Comparison of ENCODE assay signal across 27 cellular contexts in the genomic region with DNA sequence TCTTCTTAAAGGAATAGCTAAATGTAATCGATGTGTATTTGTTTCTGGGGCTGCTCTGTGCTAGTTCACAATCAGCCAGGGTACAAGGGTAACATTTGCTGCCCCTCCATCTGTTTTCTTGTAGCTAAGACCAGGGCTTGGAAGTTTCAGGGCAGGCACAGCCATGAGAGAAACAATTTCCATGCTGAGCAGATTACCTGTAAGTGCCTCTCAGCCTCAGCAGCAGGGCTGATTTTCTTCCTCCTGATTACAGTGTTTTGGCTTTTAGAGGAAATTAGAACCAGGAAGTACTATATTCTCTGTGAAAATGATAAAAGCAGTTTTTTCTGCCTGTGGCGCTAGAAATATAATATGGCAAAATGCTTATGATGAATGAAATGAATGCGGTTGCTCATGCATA.
DNase-seq lines count a peak whose midpoint lies in the region; ATAC-seq, FAIRE-seq and TF ChIP-seq lines count a peak whose summit lies in the region.
"Had no signal": no experiment of that assay in that cellular context is flagged by ENCODE, and none has a peak within 500 bp of the region (broad histone marks: within the 10 kb centered on the region; RNA-seq: fewer than 3 reads in every experiment).

No MANE protein-coding gene starts in this region.

- peak overlapping the region; percentile 35; the same call in 1 of the 2 replicates for H2AFZ ChIP-seq in GM23338
- peak overlapping the region; percentile 30 for H2AFZ ChIP-seq in endothelial cell of umbilical vein (ENCODE audit: low read depth, low read length)
- no peak overlapping the region for H2AFZ ChIP-seq in mesenchymal stem cell (ENCODE audit: low read depth, low read length)
- H2AFZ ChIP-seq: hepatocyte had no signal

- intact Hi-C loops in endothelial cell of umbilical vein (cut with micrococcal nuclease) = no loop called here

- FAIRE-seq in endothelial cell of umbilical vein (lab: Jason Lieb, UNC) = no peak
- FAIRE-seq: colon had no signal

- BruUV-seq in endothelial cell of umbilical vein (replicated peaks; lab: Mats Ljungman, UMichigan) = no TSS peak

- no peaks in the 10 kb centered on the region for H3K4me1 ChIP-seq in GM23338 (ENCODE audit: insufficient read depth)
- no peaks in the 10 kb centered on the region for H3K4me1 ChIP-seq in endothelial cell of umbilical vein (ENCODE audit: control insufficient read depth, extremely low read depth, insufficient read depth, low read length)
- no peaks in the 10 kb centered on the region for H3K4me1 ChIP-seq in mesenchymal stem cell (ENCODE audit: control insufficient read depth, insufficient read depth, low read depth, low read length)
- H3K4me1 ChIP-seq: Caco-2, gastroesophageal sphincter, lower lobe of right lung, suprapubic skin, upper lobe of right lung had no signal

- no peak overlapping the region for H2BK120ac ChIP-seq in mesenchymal stem cell (ENCODE audit: low read depth, low read length)

- WGBS in mesenchymal stem cell = 91% methylated on average over 2 of the region's 3 CpGs

- no peak for TF ChIP-seq POLR2A in endothelial cell of umbilical vein (IDR thresholded peaks at IDR 0.05; ENCODE audit: low read depth, low read length)

- POLR2A ChIA-PET in endothelial cell of umbilical vein (lab: Charles Lee) = no interaction called here

- H3K79me2 ChIP-seq in GM23338 (replicated peaks; ENCODE audit: insufficient read depth) = no peaks in the 10 kb centered on the region
- H3K79me2 ChIP-seq in endothelial cell of umbilical vein (ENCODE audit: control insufficient read depth, insufficient read depth, low read length) = no peaks in the 10 kb centered on the region
- H3K79me2 ChIP-seq: hepatocyte had no signal

- H3K9ac ChIP-seq in endothelial cell of umbilical vein (replicated peaks; ENCODE audit: extremely low read depth, insufficient read depth, low read length) = no peak overlapping the region
- H3K9ac ChIP-seq in mesenchymal stem cell (ENCODE audit: low read length) = no peak overlapping the region

- H2BK12ac ChIP-seq in mesenchymal stem cell (ENCODE audit: low read length in 2 of 2) = no peak overlapping the region

- no peaks in the 10 kb centered on the region for H3K9me3 Mint-ChIP-seq in GM23338
- H3K9me3 Mint-ChIP-seq: activated naive CD4-positive, alpha-beta T cell treated with anti-CD3 and anti-CD28 coated beads, Interleukin-2, amount 50 U/mL, for 24 hours; activated T-helper 2 cell treated with anti-CD3 and anti-CD28 coated beads, Interferon-gamma antibody, Interleukin-2, Interleukin-4, amounts not matched to agents 10 μg/mL and 5 μg/mL and 100 μg/mL, durations not matched to agents 14 hours and 24 hours and 36 hours had no signal

- no peaks in the 10 kb centered on the region for H3K27me3 Mint-ChIP-seq in GM23338 (ENCODE audit: insufficient read depth, low read depth, poor library complexity)

- DNase-seq in GM23338 (ENCODE audit: low spot score) (no peak), NCI-H187 (lab: John Stamatoyannopoulos, UW) (peak; percentile 23 to 53), NCI-H82 treated with DMSO at 0.1 percent for 48 hours (lab: John Stamatoyannopoulos, UW; ENCODE audit: unreplicated experiment) (peak; percentile 32), endothelial cell of umbilical vein (ENCODE audit: low read depth, low spot score) (no peak), cortex of kidney (lab: John Stamatoyannopoulos, UW) (no peak), mesenchymal stem cell (no peak)
- DNase-seq: activated CD4-positive, alpha-beta T cell treated with anti-CD3 and anti-CD28 coated beads for 4 hours; activated T-cell treated with anti-CD3 and anti-CD28 coated beads for 4 hours; Caco-2; effector CD4-positive, alpha-beta T cell; lower lobe of right lung; natural killer cell; NCI-H2029; NCI-H510A; NK-92 treated with Interleukin-12 subunit alpha and Interleukin-12 subunit beta, amount 100 ng/mL, for 24 hours; stimulated activated naive CD4-positive, alpha-beta T cell; upper lobe of right lung had no signal

- no peak overlapping the region for H3K23ac ChIP-seq in mesenchymal stem cell (ENCODE audit: low read length in 2 of 2)

- H3K27ac ChIP-seq in GM23338 (ENCODE audit: low read depth) (no peak overlapping the region), endothelial cell of umbilical vein (ENCODE audit: insufficient read depth, low read depth, low read length) (no peak overlapping the region), mesenchymal stem cell (ENCODE audit: low read length, poor library complexity, severe bottlenecking) (no peak overlapping the region)
- H3K27ac ChIP-seq: C4-2B, gastroesophageal sphincter, hepatocyte, lower lobe of right lung, skin epidermis, suprapubic skin, upper lobe of right lung, VCaP had no signal

- H3K27me3 ChIP-seq in GM23338 (ENCODE audit: insufficient read depth) (no peaks in the 10 kb centered on the region), endothelial cell of umbilical vein (ENCODE audit: control insufficient read depth in 2 of 2, insufficient read depth in 2 of 2, low read length in 2 of 2) (no peaks in the 10 kb centered on the region), mesenchymal stem cell (ENCODE audit: control insufficient read depth in 1 of 2, insufficient read depth in 1 of 2, low read length in 2 of 2) (no peaks in the 10 kb centered on the region)
- H3K27me3 ChIP-seq: gastroesophageal sphincter, hepatocyte, suprapubic skin, upper lobe of right lung had no signal

- H3K18ac ChIP-seq in mesenchymal stem cell (ENCODE audit: low read depth in 1 of 2, low read length in 2 of 2) = no peak overlapping the region

- no peak for TF ChIP-seq CTCF in GM23338 (conservative IDR thresholded peaks at IDR 0.05; ENCODE audit: low read depth in 2 of 2)
- TF ChIP-seq CTCF in endothelial cell of umbilical vein (IDR thresholded peaks at IDR 0.05; ENCODE audit: extremely low read depth in 1 of 2, insufficient read depth in 1 of 2, low read depth in 1 of 2, low read length in 2 of 2) = no peak

- no peak overlapping the region for H3K4ac ChIP-seq in mesenchymal stem cell (ENCODE audit: low read depth in 1 of 2, low read length in 2 of 2)

- no peak overlapping the region for H3K4me3 ChIP-seq in GM23338
- no peak overlapping the region for H3K4me3 ChIP-seq in endothelial cell of umbilical vein (replicated peaks in 1 of 3; ENCODE audit: insufficient read depth in 1 of 3, low read depth in 1 of 3, low read length in 3 of 3)
- H3K4me3 ChIP-seq in mesenchymal stem cell (ENCODE audit: insufficient read depth in 1 of 2, low read depth in 1 of 2, low read length in 2 of 2) = no peak overlapping the region
- H3K4me3 ChIP-seq: gastroesophageal sphincter, hepatocyte, lower lobe of right lung, skin epidermis, suprapubic skin, upper lobe of right lung had no signal

- CTCF ChIA-PET in endothelial cell of umbilical vein (lab: Charles Lee) = interaction anchor here (1.1 kb wide), 1 partner anchor 15 kb away, joined by 3 read pairs; no protein-coding TSS in a partner anchor

- no peaks in the 10 kb centered on the region; the same call in 2 of the 3 replicates for H3K4me1 Mint-ChIP-seq in GM23338
- H3K4me1 Mint-ChIP-seq: activated naive CD4-positive, alpha-beta T cell treated with anti-CD3 and anti-CD28 coated beads, Interleukin-2, amount 50 U/mL, for 24 hours; natural killer cell had no signal

- H3K36me3 ChIP-seq in GM23338 (ENCODE audit: insufficient read depth) = no peaks in the 10 kb centered on the region
- H3K36me3 ChIP-seq in endothelial cell of umbilical vein (ENCODE audit: control insufficient read depth in 2 of 2, extremely low read depth in 1 of 2, insufficient read depth in 2 of 2, low read length in 2 of 2) = no peaks in the 10 kb centered on the region
- H3K36me3 ChIP-seq in mesenchymal stem cell (ENCODE audit: control insufficient read depth in 1 of 2, insufficient read depth in 2 of 2, low read depth in 1 of 2, low read length in 2 of 2) = no peaks in the 10 kb centered on the region
- H3K36me3 ChIP-seq: gastroesophageal sphincter, lower lobe of right lung, suprapubic skin, upper lobe of right lung had no signal

- peaks cover 8% of the 10 kb centered on the region; the same call in 1 of the 2 replicates for H3K9me2 ChIP-seq in GM23338 (ENCODE audit: insufficient read depth)

- no peaks in the 10 kb centered on the region for H3K36me3 Mint-ChIP-seq in GM23338 (ENCODE audit: low read depth)
- H3K36me3 Mint-ChIP-seq: activated naive CD4-positive, alpha-beta T cell treated with anti-CD3 and anti-CD28 coated beads, Interleukin-2, amount 50 U/mL, for 24 hours; natural killer cell had no signal

- no peak for ATAC-seq in GM23338
- ATAC-seq in GM18858 (IDR thresholded peaks at IDR 0.05; ENCODE audit: unreplicated experiment) = no peak
- ATAC-seq: gastroesophageal sphincter, lower lobe of right lung, natural killer cell, upper lobe of right lung had no signal

- H2BK5ac ChIP-seq in mesenchymal stem cell (ENCODE audit: low read depth, low read length, poor library complexity, severe bottlenecking) = no peak overlapping the region

- H4K8ac ChIP-seq in mesenchymal stem cell (ENCODE audit: low read length) = no peak overlapping the region

- dilution Hi-C loops in endothelial cell of umbilical vein (cut with MboI; ENCODE audit: extremely low pct_ligation_motif_present, low sequenced_read_pairs) = no loop called here

- H4K91ac ChIP-seq in mesenchymal stem cell (ENCODE audit: low read length) = no peak overlapping the region

- no peaks in the 10 kb centered on the region for H3F3A ChIP-seq in GM23338 (replicated peaks; ENCODE audit: low read depth)

- no peak overlapping the region for H3K27ac Mint-ChIP-seq in GM23338
- H3K27ac Mint-ChIP-seq: activated naive CD4-positive, alpha-beta T cell treated with anti-CD3 and anti-CD28 coated beads, Interleukin-2, amount 50 U/mL, for 24 hours; activated T-helper 2 cell treated with anti-CD3 and anti-CD28 coated beads, Interferon-gamma antibody, Interleukin-2, Interleukin-4, amounts not matched to agents 10 μg/mL and 5 μg/mL and 100 μg/mL, durations not matched to agents 14 hours and 24 hours and 36 hours; natural killer cell had no signal

- H3K4me2 ChIP-seq in GM23338 (no peak overlapping the region), endothelial cell of umbilical vein (ENCODE audit: insufficient read depth, low read length) (no peak overlapping the region), mesenchymal stem cell (ENCODE audit: low read length, poor library complexity, severe bottlenecking) (no peak overlapping the region)
- H3K4me2 ChIP-seq: hepatocyte had no signal

- no peak overlapping the region for H2AK5ac ChIP-seq in mesenchymal stem cell (ENCODE audit: low read length, severe bottlenecking)

- H3K9me3 ChIP-seq in endothelial cell of umbilical vein (replicated peaks; ENCODE audit: control insufficient read depth, insufficient read depth, low read length) (no peaks in the 10 kb centered on the region), mesenchymal stem cell (ENCODE audit: control insufficient read depth, low read length) (no peaks in the 10 kb centered on the region)
- H3K9me3 ChIP-seq: Caco-2, gastroesophageal sphincter, lower lobe of right lung, suprapubic skin, upper lobe of right lung had no signal

- H3K9me1 ChIP-seq in endothelial cell of umbilical vein (replicated peaks; ENCODE audit: control insufficient read depth, extremely low read depth, insufficient read depth, low read length) = no peaks in the 10 kb centered on the region

- no peak overlapping the region for H3K14ac ChIP-seq in mesenchymal stem cell (ENCODE audit: low read length in 2 of 2)

- H4K20me1 ChIP-seq in GM23338 (replicated peaks; ENCODE audit: insufficient read depth) (no peaks in the 10 kb centered on the region), endothelial cell of umbilical vein (replicated peaks; ENCODE audit: control insufficient read depth, extremely low read depth, insufficient read depth, low read length) (no peaks in the 10 kb centered on the region)

- no peak overlapping the region for H2BK15ac ChIP-seq in mesenchymal stem cell (ENCODE audit: low read depth, poor library complexity, severe bottlenecking)

- H3K79me1 ChIP-seq in mesenchymal stem cell (replicated peaks; ENCODE audit: low read length, poor library complexity, severe bottlenecking) = no peaks in the 10 kb centered on the region

- H3K4me3 Mint-ChIP-seq in GM23338 = no peak overlapping the region
- H3K4me3 Mint-ChIP-seq: activated naive CD4-positive, alpha-beta T cell treated with anti-CD3 and anti-CD28 coated beads, Interleukin-2, amount 50 U/mL, for 24 hours; natural killer cell had no signal

Comparison
In these comparisons a context has a peak if more than half of its experiments do, and no peak if none do; other contexts are left out.
1. DNase-seq: peak in NCI-H187 (2 of 2) and NCI-H82 treated with DMSO at 0.1 percent for 48 hours (single experiment); none in GM23338 (single experiment), endothelial cell of umbilical vein (single experiment), cortex of kidney (single experiment) and mesenchymal stem cell (single experiment).